In the genomic region with DNA sequence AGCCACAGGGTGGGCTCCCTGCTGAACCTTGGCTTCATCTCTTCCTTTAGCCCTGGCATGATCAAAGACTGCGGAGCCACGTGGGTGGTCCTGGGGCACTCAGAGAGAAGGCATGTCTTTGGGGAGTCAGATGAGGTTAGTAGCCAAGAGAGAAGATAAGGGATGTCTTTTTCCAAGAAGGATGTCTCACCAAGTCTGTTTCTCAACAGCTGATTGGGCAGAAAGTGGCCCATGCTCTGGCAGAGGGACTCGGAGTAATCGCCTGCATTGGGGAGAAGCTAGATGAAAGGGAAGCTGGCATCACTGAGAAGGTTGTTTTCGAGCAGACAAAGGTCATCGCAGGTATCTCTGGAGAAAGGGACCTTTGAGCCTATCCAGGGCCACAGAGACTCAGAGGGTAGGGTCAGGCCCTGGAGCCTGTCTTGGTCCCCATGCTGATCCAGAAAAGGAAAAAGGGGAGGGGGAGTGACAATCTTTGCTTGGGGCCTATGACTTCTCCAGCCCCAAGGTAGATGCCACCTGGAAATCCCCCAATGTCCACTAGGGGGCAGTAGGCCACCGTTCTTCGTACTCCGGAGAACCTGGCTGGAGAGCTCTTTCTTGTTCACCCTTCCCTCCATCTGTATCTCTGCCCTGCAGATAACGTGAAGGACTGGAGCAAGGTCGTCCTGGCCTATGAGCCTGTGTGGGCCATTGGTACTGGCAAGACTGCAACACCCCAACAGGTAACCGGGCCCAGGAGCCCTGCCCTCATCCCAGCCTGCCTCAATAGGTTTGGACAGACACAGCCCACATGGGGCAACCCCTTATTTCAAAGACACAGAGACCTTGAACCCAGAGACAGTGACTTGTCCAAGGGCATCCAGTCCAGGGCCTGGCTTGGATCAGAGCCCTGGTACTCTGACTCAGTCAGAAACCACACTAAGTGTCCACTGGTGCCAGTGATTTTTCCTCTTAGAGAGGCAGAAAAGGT, we compare ENCODE assay signal across 8 cellular contexts. TPM values are rescaled to one million over a fixed set of nuclear protein-coding genes. Genes with fewer than 3 reads are reported as not detected.
DNase-seq lines count a peak whose midpoint lies in the region; ATAC-seq and TF ChIP-seq lines count a peak whose summit lies in the region.

No MANE protein-coding gene starts in this region.

- peak overlapping the region; percentile 85 for H3K27ac Mint-ChIP-seq in osteocyte (ENCODE audit: unreplicated experiment)

- peak; percentile 69 for DNase-seq in DMS79 (lab: John Stamatoyannopoulos, UW)
- DNase-seq in MG63 = peak; percentile 60
- DNase-seq in SIG-M5 treated with dmso at 0.1 percent for 504 hours (lab: John Stamatoyannopoulos, UW; ENCODE audit: unreplicated experiment) = peak; percentile 78
- peak; percentile 87 for DNase-seq in activated naive CD4-positive, alpha-beta T cell treated with Interleukin-2 at 50 U/mL for 16 hours
- DNase-seq in glomerular visceral epithelial cell (ENCODE audit: extremely low spot score) = peak; percentile 81
- DNase-seq in osteocyte (ENCODE audit: extremely low spot score, unreplicated experiment) = peak; percentile 93
- no peak for DNase-seq in thoracic aorta (ENCODE audit: low spot score)

- H3K4me3 Mint-ChIP-seq in osteocyte (ENCODE audit: unreplicated experiment) = peak overlapping the region; percentile 91

- H3K36me3 ChIP-seq in MG63 (peaks cover 61% of the 10 kb centered on the region), thoracic aorta (peaks cover 13% of the 10 kb centered on the region)

- H3K4me1 Mint-ChIP-seq in osteocyte (ENCODE audit: unreplicated experiment) = peaks cover 53% of the 10 kb centered on the region

- H3K27me3 ChIP-seq in MG63 (no peaks in the 10 kb centered on the region), thoracic aorta (replicated peaks; ENCODE audit: insufficient read depth) (no peaks in the 10 kb centered on the region)

- peaks cover 33 to 46% of the 10 kb centered on the region in 2 donors for H3K4me1 ChIP-seq in thoracic aorta (ENCODE audit: control insufficient read depth in 1 of 2, low read depth in 2 of 2)

- H3K27me3 Mint-ChIP-seq in osteocyte (ENCODE audit: unreplicated experiment) = no peaks in the 10 kb centered on the region

- no peaks in the 10 kb centered on the region for H3K9me3 ChIP-seq in MG63
- H3K9me3 ChIP-seq in thoracic aorta = no peaks in the 10 kb centered on the region

- peaks cover 28% of the 10 kb centered on the region for H3K36me3 Mint-ChIP-seq in osteocyte (ENCODE audit: unreplicated experiment)

- H3K4me3 ChIP-seq in MG63 = peak overlapping the region; percentile 94
- peak overlapping the region; percentile 99 for H3K4me3 ChIP-seq in thoracic aorta

- TF ChIP-seq CTCF in osteocyte (IDR thresholded peaks at IDR 0.05) (peak; percentile 88), thoracic aorta (IDR thresholded peaks at IDR 0.05) (peak; percentile 95)

- no peaks in the 10 kb centered on the region for H3K9me3 Mint-ChIP-seq in osteocyte (ENCODE audit: unreplicated experiment)

- ATAC-seq in thoracic aorta (ENCODE audit: insufficient number of reproducible peaks, low FRiP score, low read depth) (no peak), HG02610 (IDR thresholded peaks at IDR 0.05; ENCODE audit: unreplicated experiment) (no peak)

- H3K27ac ChIP-seq in thoracic aorta = peak overlapping the region; percentile 30 to 98

RNA-seq across cellular contexts. Expression of a gene that starts 2.0 kb away (rescaled TPM):
- 1,500 and 1,845 TPM in 2 replicates for total RNA-seq in MG63 (2014; rRNA removed; shearing (Covaris generic); ENCODE audit: low replicate concordance)
- total RNA-seq in osteocyte (408 and 415 TPM in 2 replicates), thoracic aorta (100 to 1,000 TPM; 287 to 322 TPM)

RNA-seq across cellular contexts. Expression of a gene that starts 3.8 kb away (rescaled TPM):
- total RNA-seq in MG63 (2014; rRNA removed; shearing (Covaris generic); ENCODE audit: low replicate concordance) = 11.4 and 19.9 TPM in 2 replicates
- 9.2 and 11.5 TPM in 2 replicates for total RNA-seq in osteocyte
- total RNA-seq in thoracic aorta = 10 to 100 TPM in 1 of 2 donors, 1 to 10 TPM in 1; 9.2 to 19.1 TPM

RNA-seq across cellular contexts. Expression of a gene that starts 17.4 kb away (rescaled TPM):
- total RNA-seq in MG63 (2014; rRNA removed; shearing (Covaris generic); ENCODE audit: low replicate concordance) = 104 and 143 TPM in 2 replicates
- total RNA-seq in osteocyte (113 and 114 TPM in 2 replicates), thoracic aorta (10 to 100 TPM; 54.3 to 62.7 TPM)

RNA-seq across cellular contexts. Expression of a gene that starts 18.2 kb away (rescaled TPM):
- total RNA-seq in MG63 (2014; rRNA removed; shearing (Covaris generic); ENCODE audit: low replicate concordance) = 29.8 and 110 TPM in 2 replicates
- total RNA-seq in osteocyte = 8.0 and 9.2 TPM in 2 replicates
- total RNA-seq in thoracic aorta = 1 to 10 TPM; 1.8 to 1.9 TPM

RNA-seq across cellular contexts. Expression of a gene that starts 28.6 kb away (rescaled TPM):
- 0.43 TPM in 1 of 2 replicates, not detected in the other for total RNA-seq in MG63 (2014; rRNA removed; shearing (Covaris generic); ENCODE audit: low replicate concordance)
- 8.3 and 10.6 TPM in 2 replicates for total RNA-seq in osteocyte
- 10 to 100 TPM in 1 of 2 donors, 1 to 10 TPM in 1; 9.3 to 16.6 TPM for total RNA-seq in thoracic aorta
